ENCODE assay signal across 19 cellular contexts in the genomic region with DNA sequence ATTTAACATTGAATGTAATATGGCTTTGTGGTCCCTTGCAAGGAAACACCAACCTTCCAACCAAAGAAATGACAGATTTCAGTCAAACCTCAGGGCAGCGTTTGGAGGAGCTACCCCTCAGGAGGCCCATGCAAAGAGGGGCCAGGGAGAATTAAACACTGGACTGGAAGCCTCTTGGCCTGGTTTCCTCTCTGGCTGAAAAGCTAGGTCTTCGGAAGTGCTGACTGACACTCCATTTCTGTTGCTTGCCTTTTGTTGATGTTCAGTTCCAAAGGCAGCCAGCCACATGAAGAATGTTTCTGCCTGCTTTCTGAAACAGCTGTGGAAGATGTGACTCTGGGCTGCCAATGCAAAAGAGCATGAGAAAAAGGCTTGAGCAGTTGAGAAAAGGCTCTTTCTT.
"Had no signal": no experiment of that assay in that cellular context is flagged by ENCODE, and none has a peak within 500 bp of the region (broad histone marks: within the 10 kb centered on the region; RNA-seq: fewer than 3 reads in every experiment).

No MANE protein-coding gene starts in this region.

- H3K4me3 ChIP-seq: breast epithelium, pancreas, psoas muscle, right atrium auricular region, tibial artery had no signal

- H3K9me3 Mint-ChIP-seq: central memory CD8-positive, alpha-beta T cell had no signal

- ATAC-seq: activated naive CD4-positive, alpha-beta T cell treated with anti-CD3 and anti-CD28 coated beads, Interleukin-2, amount 50 U/mL, for 72 hours; activated T-helper 17 cell treated with anti-CD3 and anti-CD28 coated beads, Interleukin-2, amount 50 U/mL, for 72 hours; pancreas; psoas muscle; stimulated activated effector memory CD8-positive, alpha-beta T cell treated with anti-CD3 and anti-CD28 coated beads, Interleukin-12 subunit alpha, Interleukin-12 subunit beta, amount 100 ng/mL, for 72 hours; stimulated activated naive CD8-positive, alpha-beta T cell treated with anti-CD3 and anti-CD28 coated beads, Interleukin-15, amount 100 ng/mL, for 72 hours had no signal

- H3K27me3 Mint-ChIP-seq: central memory CD8-positive, alpha-beta T cell had no signal

- H3K9me3 ChIP-seq: breast epithelium, pancreas had no signal

- H3K36me3 ChIP-seq: breast epithelium, pancreas, right atrium auricular region, tibial artery had no signal

- DNase-seq: activated B cell treated with CpG ODN at 0.5 μM for 24 hours; activated CD4-positive, alpha-beta memory T cell treated with anti-CD3 and anti-CD28 coated beads, Interleukin-2, amount 10 ng/mL, durations not matched to agents 7 days and 5 days; activated CD4-positive, alpha-beta T cell treated with anti-CD3 and anti-CD28 coated beads for 48 hours; effector memory CD4-positive, alpha-beta T cell; hypothalamus; naive B cell; pancreas; psoas muscle; stimulated activated CD4-positive, alpha-beta T cell treated with anti-CD3 and anti-CD28 coated beads, Interleukin-1b, Interleukin-23, amount 100 ng/mL, for 48 hours; stimulated activated naive CD8-positive, alpha-beta T cell treated with anti-CD3 and anti-CD28 coated beads, Interleukin-15, amount 100 ng/mL, for 72 hours; tibial artery had no signal

- H3K27me3 ChIP-seq: breast epithelium, pancreas, right atrium auricular region, tibial artery had no signal

- H3K27ac ChIP-seq: breast epithelium, pancreas, psoas muscle, right atrium auricular region, tibial artery had no signal

- H3K4me3 Mint-ChIP-seq: activated B cell treated with CpG ODN at 0.5 μM for 24 hours; activated CD4-positive, alpha-beta memory T cell treated with anti-CD3 and anti-CD28 coated beads, Interleukin-2, amount 10 ng/mL, durations not matched to agents 7 days and 5 days; activated T-helper 17 cell treated with anti-CD3 and anti-CD28 coated beads, Interleukin-2, amount 50 U/mL, for 72 hours; central memory CD8-positive, alpha-beta T cell; memory B cell; naive B cell; stimulated activated effector memory CD8-positive, alpha-beta T cell treated with anti-CD3 and anti-CD28 coated beads, Interleukin-12 subunit alpha, Interleukin-12 subunit beta, amount 100 ng/mL, for 72 hours; stimulated activated naive CD8-positive, alpha-beta T cell treated with anti-CD3 and anti-CD28 coated beads, Interleukin-15, amount 100 ng/mL, for 72 hours; T-helper 1 cell treated with Interleukin-12 subunit alpha and Interleukin-12 subunit beta and Interleukin-4 antibody, amounts not matched to agents 30 μg/mL and 1 μg/mL, for 36 hours had no signal

- H3K27ac Mint-ChIP-seq: activated B cell treated with CpG ODN at 0.5 μM for 24 hours; activated CD4-positive, alpha-beta memory T cell treated with anti-CD3 and anti-CD28 coated beads, Interleukin-2, amount 10 ng/mL, durations not matched to agents 7 days and 5 days; activated naive CD4-positive, alpha-beta T cell treated with anti-CD3 and anti-CD28 coated beads, Interleukin-2, amount 50 U/mL, for 72 hours; memory B cell; stimulated activated effector memory CD8-positive, alpha-beta T cell treated with anti-CD3 and anti-CD28 coated beads, Interleukin-12 subunit alpha, Interleukin-12 subunit beta, amount 100 ng/mL, for 72 hours; T-helper 1 cell treated with Interleukin-12 subunit alpha and Interleukin-12 subunit beta and Interleukin-4 antibody, amounts not matched to agents 30 μg/mL and 1 μg/mL, for 36 hours had no signal

- H3K4me1 ChIP-seq: breast epithelium, pancreas, psoas muscle, right atrium auricular region, tibial artery had no signal
